ENCODE assay signal across 8 cellular contexts in genomic region chr12:6550294-6551062, GRCh38. TPM values are rescaled to one million over a fixed set of nuclear protein-coding genes. Genes with fewer than 3 reads are reported as not detected.
DNase-seq lines count a peak whose midpoint lies in the region; FAIRE-seq and TF ChIP-seq lines count a peak whose summit lies in the region.
"Had no signal": no experiment of that assay in that cellular context is flagged by ENCODE, and none has a peak within 500 bp of the region (broad histone marks: within the 10 kb centered on the region; RNA-seq: fewer than 3 reads in every experiment).

No MANE protein-coding gene starts in this region.

- no peaks in the 10 kb centered on the region for H3K36me3 ChIP-seq in prostate gland

- peak; percentile 22 for DNase-seq in HT-29 (ENCODE audit: low spot score)
- DNase-seq in dorsolateral prefrontal cortex = no peak
- no peak for DNase-seq in prostate gland (ENCODE audit: low spot score)
- no peak for DNase-seq in effector CD8-positive, alpha-beta T cell (lab: John Stamatoyannopoulos, UW)
- no peak for DNase-seq in urothelium cell line (ENCODE audit: low spot score)
- DNase-seq in 8988T = no peak
- DNase-seq: immature natural killer cell had no signal

- peak overlapping the region; percentile 65 to 98 (median 94) for H3K27ac ChIP-seq in dorsolateral prefrontal cortex
- H3K27ac ChIP-seq in prostate gland = peak overlapping the region; percentile 69 to 70

- TF ChIP-seq CTCF in dorsolateral prefrontal cortex (IDR thresholded peaks at IDR 0.05 in 54 of 56, conservative IDR thresholded peaks at IDR 0.05 in 2 of 56; ENCODE audit: low read depth in 1 of 56, partially characterized antibody in 56 of 56) = no peak
- no peak for TF ChIP-seq CTCF in prostate gland (IDR thresholded peaks at IDR 0.05)

- 82% methylated on average over 24 of the region's 24 CpGs for WGBS in prostate gland

- FAIRE-seq in urothelium cell line (lab: Jason Lieb, UNC) = no peak
- FAIRE-seq: colon had no signal

- H3K4me3 ChIP-seq in dorsolateral prefrontal cortex (peak overlapping the region in 56 of 59 donors; percentile 21 to 100 (median 94)), prostate gland (no peak overlapping the region)

- no peak for TF ChIP-seq POLR2A in prostate gland (IDR thresholded peaks at IDR 0.05)

- intact Hi-C loops in dorsolateral prefrontal cortex (cut with DNase I) (loop anchor here in 1 of 2 donors (5.0 kb wide), 1 partner anchor 78 kb away; the partner anchor contains the start of gene VAMP1), prostate gland (cut with DNase I) (loop anchor here (5.0 kb wide), 1 partner anchor 78 kb away; the partner anchor contains the start of gene VAMP1)

- peaks cover 11% of the 10 kb centered on the region for H3K4me1 ChIP-seq in prostate gland (replicated peaks)

- no peaks in the 10 kb centered on the region for H3K9me3 ChIP-seq in prostate gland

- H3K27me3 ChIP-seq in dorsolateral prefrontal cortex (no peaks in the 10 kb centered on the region), prostate gland (replicated peaks; ENCODE audit: insufficient read depth) (no peaks in the 10 kb centered on the region)

RNA-seq across cellular contexts. Expression of gene IFFO1, which starts 5.4 kb away (rescaled TPM):
- total RNA-seq in HT-29 (2014; rRNA removed; shearing (Covaris generic)) = 0.37 and 0.41 TPM in 2 replicates
- total RNA-seq in dorsolateral prefrontal cortex (10 to 100 TPM; 29.9 to 71.0 (median 45.2) TPM), prostate gland (10 to 100 TPM in 1 of 2 donors, 1 to 10 TPM in 1; 4.8 to 22.9 TPM)

RNA-seq across cellular contexts. Expression of gene GAPDH, which starts 16.2 kb away (rescaled TPM):
- total RNA-seq in HT-29 (2014; rRNA removed; shearing (Covaris generic)) = 6,490 and 6,870 TPM in 2 replicates
- total RNA-seq in dorsolateral prefrontal cortex (1,000 to 10,000 TPM; 1,552 to 3,778 (median 2,635) TPM), prostate gland (1,000 to 10,000 TPM; 1,469 to 2,105 TPM)

RNA-seq across cellular contexts. Expression of gene NOP2, which starts 17.6 kb away (rescaled TPM):
- total RNA-seq in HT-29 (2014; rRNA removed; shearing (Covaris generic)) = 73.5 and 74.9 TPM in 2 replicates
- total RNA-seq in dorsolateral prefrontal cortex (10 to 100 TPM; 17.8 to 57.6 (median 26.6) TPM), prostate gland (10 to 100 TPM; 14.5 to 42.9 TPM)

RNA-seq across cellular contexts. Expression of gene NCAPD2, which starts 56.6 kb away (rescaled TPM):
- 115 and 141 TPM in 2 replicates for total RNA-seq in HT-29 (2014; rRNA removed; shearing (Covaris generic))
- total RNA-seq in dorsolateral prefrontal cortex (10 to 100 TPM; 10.2 to 44.7 (median 21.8) TPM), prostate gland (10 to 100 TPM; 86.7 to 99.0 TPM)

RNA-seq across cellular contexts. Expression of gene CHD4, which starts 56.7 kb away (rescaled TPM):
- total RNA-seq in HT-29 (2014; rRNA removed; shearing (Covaris generic)) = 253 and 269 TPM in 2 replicates
- 100 to 1,000 TPM; 139 to 266 (median 179) TPM for total RNA-seq in dorsolateral prefrontal cortex
- total RNA-seq in prostate gland = 100 to 1,000 TPM; 124 to 240 TPM

Comparison
In these comparisons a context has a peak if more than half of its experiments do, and no peak if none do; other contexts are left out.
1. H3K4me3 ChIP-seq: peak in dorsolateral prefrontal cortex (56 of 59); none in prostate gland (0 of 2).